1 cellular context compared by ENCODE assay signal in genomic region chr14:35814371-35815005, GRCh38.
TF ChIP-seq lines count a peak whose summit lies in the region.

No MANE protein-coding gene starts in this region.

TF ChIP-seq in GM23338, 12 proteins besides CTCF, POLR2A, EP300 and RAD21 (continued from another document):
- TF ChIP-seq ETS1 (IDR thresholded peaks at IDR 0.05), result no peak
- TF ChIP-seq ZNF331 (CRISPR knock-in tag; IDR thresholded peaks at IDR 0.05; ENCODE audit: low read depth), result no peak
- no peak for TF ChIP-seq EZH2 (IDR thresholded peaks at IDR 0.05; ENCODE audit: low read depth, unreplicated experiment)
- TF ChIP-seq EZH2phosphoT487 (IDR thresholded peaks at IDR 0.05; ENCODE audit: unreplicated experiment), result no peak
